In the genomic region with DNA sequence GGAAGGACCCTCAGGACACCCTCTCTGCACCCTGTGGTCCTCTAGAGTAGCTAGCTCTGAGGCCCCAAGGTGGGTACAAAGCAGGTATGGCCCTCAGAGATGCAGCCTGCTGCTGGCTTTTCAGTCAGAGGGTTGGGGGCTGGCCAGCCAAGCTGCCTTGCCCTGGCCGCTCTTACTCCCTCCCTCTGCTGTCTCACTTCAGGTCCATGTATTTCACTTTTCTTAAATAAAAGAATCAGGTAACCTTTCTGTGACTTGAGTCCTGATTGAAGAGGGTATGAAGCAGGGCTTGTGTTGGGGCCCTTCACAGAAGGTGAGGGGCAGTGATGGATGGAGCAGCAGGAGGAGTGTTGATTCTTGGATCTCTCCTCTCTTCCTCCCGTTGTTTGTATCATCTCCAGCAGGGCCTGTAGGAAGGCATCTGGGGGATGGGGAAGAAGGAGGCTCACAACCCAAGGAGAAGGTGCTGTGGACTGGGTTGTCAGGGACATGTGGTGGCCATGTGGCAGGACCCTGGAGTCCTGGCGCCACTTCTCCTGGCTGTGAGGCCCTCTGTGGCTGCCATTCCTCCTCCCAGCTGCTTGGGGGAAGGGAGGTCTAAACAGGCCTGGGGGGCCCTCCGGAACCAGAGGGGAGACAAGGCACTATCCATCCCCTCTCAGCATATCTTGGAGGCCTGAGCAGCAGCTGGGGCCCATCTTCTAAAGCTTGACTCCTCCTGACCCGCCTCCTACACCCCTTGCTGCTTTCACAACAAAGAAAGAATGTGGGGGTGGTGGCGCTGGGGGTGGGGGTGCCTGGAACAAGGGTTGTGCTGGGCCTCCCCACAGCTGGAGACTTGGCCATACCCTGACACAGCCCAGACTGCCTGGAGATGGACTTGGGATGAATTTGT, we compare ENCODE assay signal across 8 cellular contexts. TPM values are rescaled to one million over a fixed set of nuclear protein-coding genes. Genes with fewer than 3 reads are reported as not detected.
A peak's percentile ranks its signal among the peaks of the same experiment; 100 is the strongest.
DNase-seq lines count a peak whose midpoint lies in the region; ATAC-seq, FAIRE-seq and TF ChIP-seq lines count a peak whose summit lies in the region.
"Had no signal": no experiment of that assay in that cellular context is flagged by ENCODE, and none has a peak within 500 bp of the region (broad histone marks: within the 10 kb centered on the region; RNA-seq: fewer than 3 reads in every experiment).

No MANE protein-coding gene starts in this region.

- H3K27me3 ChIP-seq in psoas muscle (ENCODE audit: insufficient read depth in 3 of 3, low read length in 2 of 3): peaks cover 0 to 20% (median 12%) of the 10 kb centered on the region in 3 donors

- FAIRE-seq in endometrium (lab: Jason Lieb, UNC): peak; percentile 26

- H3K27ac ChIP-seq in KOPT-K1 (ENCODE audit: low read depth, low read length, poor library complexity, severe bottlenecking): peak overlapping the region; percentile 41
- H3K27ac ChIP-seq in psoas muscle: no peak overlapping the region
- H3K27ac ChIP-seq: left ventricle myocardium inferior, tibial nerve had no signal

- peak in 1 of 4 donors; percentile 13 for ATAC-seq in psoas muscle

- intact Hi-C loops in psoas muscle (cut with DNase I): loop anchor here in 1 of 2 donors (5.0 kb wide), 2 partner anchors 47 to 67 kb away; no protein-coding TSS in a partner anchor

- DNase-seq in psoas muscle: no peak
- no peak for DNase-seq in amniotic stem cell (lab: John Stamatoyannopoulos, UW)
- no peak for DNase-seq in activated T-cell treated with anti-CD3 and anti-CD28 coated beads, Interleukin-2, amount 50 U/mL, for 48 hours
- DNase-seq in SKM-1 treated with dmso at 0.1 percent for 144 hours (lab: John Stamatoyannopoulos, UW; ENCODE audit: unreplicated experiment): no peak

- WGBS in psoas muscle, 3 donors: 66 to 72% (median 70%) methylated on average over 5 to 6 of the region's 6 CpGs

- H3K9me3 ChIP-seq in KOPT-K1 (ENCODE audit: insufficient read depth, low read length, poor library complexity, severe bottlenecking) (no peaks in the 10 kb centered on the region), psoas muscle (no peaks in the 10 kb centered on the region)
- H3K9me3 ChIP-seq: left ventricle myocardium inferior, tibial nerve had no signal

- H3K36me3 ChIP-seq in KOPT-K1 (ENCODE audit: insufficient read depth, low read length) (no peaks in the 10 kb centered on the region), psoas muscle (ENCODE audit: insufficient read depth in 1 of 2, low read depth in 1 of 2) (peaks cover 0 to 48% of the 10 kb centered on the region in 2 donors)

- peaks cover 5% of the 10 kb centered on the region for H3K4me1 ChIP-seq in psoas muscle

- H3K4me3 ChIP-seq in psoas muscle: peak overlapping the region; percentile 63

- no peak for TF ChIP-seq CTCF in psoas muscle (IDR thresholded peaks at IDR 0.05)

RNA-seq across cellular contexts. Expression of gene PTK7, which starts 1.0 kb away (rescaled TPM):
- 1 to 10 TPM in 2 of 4 donors, under 1 TPM in 2; 0.61 to 1.6 (median 1.1) TPM for total RNA-seq in psoas muscle
- under 1 TPM; 0.17 to 0.90 (median 0.23) TPM for polyA plus RNA-seq in psoas muscle

RNA-seq across cellular contexts. Expression of gene KLC4, which starts 15.7 kb away (rescaled TPM):
- total RNA-seq in psoas muscle: 10 to 100 TPM; 13.0 to 20.9 (median 15.0) TPM
- 10 to 100 TPM; 12.2 to 17.2 (median 13.2) TPM for polyA plus RNA-seq in psoas muscle

RNA-seq across cellular contexts. Expression of gene MRPL2, which starts 15.9 kb away (rescaled TPM):
- total RNA-seq in psoas muscle: 100 to 1,000 TPM in 1 of 4 donors, 10 to 100 TPM in 3; 61.3 to 138 (median 94.5) TPM
- 100 to 1,000 TPM in 1 of 3 donors, 10 to 100 TPM in 2; 91.1 to 139 (median 91.2) TPM for polyA plus RNA-seq in psoas muscle

RNA-seq across cellular contexts. Expression of gene CUL7, which starts 21.4 kb away (rescaled TPM):
- 10 to 100 TPM in 3 of 4 donors, 1 to 10 TPM in 1; 9.3 to 23.4 (median 20.1) TPM for total RNA-seq in psoas muscle
- 10 to 100 TPM in 1 of 3 donors, 1 to 10 TPM in 2; 6.0 to 11.5 (median 6.5) TPM for polyA plus RNA-seq in psoas muscle

RNA-seq across cellular contexts. Expression of gene RRP36, which starts 53.7 kb away (rescaled TPM):
- total RNA-seq in psoas muscle: 10 to 100 TPM; 31.0 to 47.3 (median 37.5) TPM
- polyA plus RNA-seq in psoas muscle: 10 to 100 TPM; 39.7 to 70.5 (median 68.2) TPM
